In the genomic region with DNA sequence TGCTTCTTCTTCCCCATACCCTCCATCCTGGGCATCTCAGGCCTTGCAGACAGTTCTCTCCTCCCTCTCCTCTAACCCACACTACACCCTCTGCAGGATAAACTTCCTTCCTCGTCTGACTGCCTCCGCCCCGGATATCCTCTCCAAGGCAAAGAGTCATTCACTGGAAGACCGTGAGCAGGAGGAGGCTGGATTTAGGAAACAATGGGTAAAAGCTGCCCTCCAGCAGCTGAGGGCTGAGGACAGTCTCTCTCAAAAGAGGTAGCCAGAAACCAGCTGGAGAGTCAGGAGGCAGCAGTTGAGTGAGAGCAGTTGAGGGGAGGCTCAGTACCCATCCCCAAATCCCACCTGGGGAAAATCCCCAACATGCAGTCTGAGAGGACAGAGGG, we compare ENCODE assay signal across 8 cellular contexts. TPM values are rescaled to one million over a fixed set of nuclear protein-coding genes. Genes with fewer than 3 reads are reported as not detected.
DNase-seq lines count a peak whose midpoint lies in the region; TF ChIP-seq lines count a peak whose summit lies in the region.

No MANE protein-coding gene starts in this region.

- H3K9me3 ChIP-seq in mesodermal cell (ENCODE audit: control insufficient read depth, low read length), result no peaks in the 10 kb centered on the region

- H3K27ac ChIP-seq in mesodermal cell (ENCODE audit: low read depth, low read length, severe bottlenecking), result peak overlapping the region; percentile 54

- WGBS in mesodermal cell (ENCODE audit: insufficient coverage in 2 of 2), 2 experiments, result 40% methylated on average over 1 of the region's 4 CpGs; no CpG with 5 or more reads in 1 of the 2 experiments

- DNase-seq in NCI-H748 (lab: John Stamatoyannopoulos, UW; ENCODE audit: unreplicated experiment) (peak; percentile 84), NCI-H748 treated with DMSO at 0.1 percent for 48 hours (lab: John Stamatoyannopoulos, UW) (no peak), NCI-H345 treated with DMSO at 0.1 percent for 48 hours (lab: John Stamatoyannopoulos, UW; ENCODE audit: unreplicated experiment) (peak; percentile 77), cardiac fibroblast (ENCODE audit: low read depth in 2 of 2) (peak; percentile 83 to 88), GM19240 (ENCODE audit: insufficient read length, low spot score) (no peak), activated gamma-delta T cell treated with Interleukin-2 at 50 U/mL for 16 hours (no peak), occipital lobe (lab: John Stamatoyannopoulos, UW) (no peak)

- no peaks in the 10 kb centered on the region for H3K36me3 ChIP-seq in mesodermal cell (ENCODE audit: control insufficient read depth, insufficient read depth, low read length)

- peak overlapping the region; percentile 79 for H3K4me3 ChIP-seq in cardiac fibroblast (replicated peaks in 1 of 2; ENCODE audit: low read depth in 2 of 2, low read length in 2 of 2)
- no peak overlapping the region for H3K4me3 ChIP-seq in mesodermal cell (ENCODE audit: extremely low read depth, insufficient read depth, low read length, poor library complexity, severe bottlenecking)

- H3K4me1 ChIP-seq in mesodermal cell (ENCODE audit: control insufficient read depth, insufficient read depth, low read length, poor library complexity, severe bottlenecking), result peaks cover 44% of the 10 kb centered on the region

- TF ChIP-seq CTCF in cardiac fibroblast (IDR thresholded peaks at IDR 0.05; ENCODE audit: low read depth, low read length), result no peak

RNA-seq across cellular contexts. Expression of gene CSRP1, which starts 1.4 kb away (rescaled TPM):
- 73.2 TPM for polyA plus RNA-seq in mesodermal cell (2013, experiment 1 of 2)
- 56.8 TPM for polyA plus RNA-seq in mesodermal cell (2013, experiment 2 of 2)
- 16.8 TPM for total RNA-seq in occipital lobe

RNA-seq across cellular contexts. Expression of gene NAV1, which starts 33.4 kb away (rescaled TPM):
- polyA plus RNA-seq in mesodermal cell (2013, experiment 1 of 2), result 56.2 TPM
- polyA plus RNA-seq in mesodermal cell (2013, experiment 2 of 2), result 48.2 TPM
- 38.8 TPM for total RNA-seq in occipital lobe

RNA-seq across cellular contexts. Expression of gene PHLDA3, which starts 36.5 kb away (rescaled TPM):
- polyA plus RNA-seq in mesodermal cell (2013, experiment 1 of 2), result 71.4 TPM
- polyA plus RNA-seq in mesodermal cell (2013, experiment 2 of 2), result 50.9 TPM
- 9.8 TPM for total RNA-seq in occipital lobe

Comparison
In these comparisons a context has a peak if more than half of its experiments do, and no peak if none do; other contexts are left out.
1. DNase-seq: peak in NCI-H748 (single experiment), NCI-H345 treated with DMSO at 0.1 percent for 48 hours (single experiment) and cardiac fibroblast (2 of 2); none in NCI-H748 treated with DMSO at 0.1 percent for 48 hours (single experiment), GM19240 (single experiment), activated gamma-delta T cell treated with Interleukin-2 at 50 U/mL for 16 hours (single experiment) and occipital lobe (single experiment).